In the genomic region with DNA sequence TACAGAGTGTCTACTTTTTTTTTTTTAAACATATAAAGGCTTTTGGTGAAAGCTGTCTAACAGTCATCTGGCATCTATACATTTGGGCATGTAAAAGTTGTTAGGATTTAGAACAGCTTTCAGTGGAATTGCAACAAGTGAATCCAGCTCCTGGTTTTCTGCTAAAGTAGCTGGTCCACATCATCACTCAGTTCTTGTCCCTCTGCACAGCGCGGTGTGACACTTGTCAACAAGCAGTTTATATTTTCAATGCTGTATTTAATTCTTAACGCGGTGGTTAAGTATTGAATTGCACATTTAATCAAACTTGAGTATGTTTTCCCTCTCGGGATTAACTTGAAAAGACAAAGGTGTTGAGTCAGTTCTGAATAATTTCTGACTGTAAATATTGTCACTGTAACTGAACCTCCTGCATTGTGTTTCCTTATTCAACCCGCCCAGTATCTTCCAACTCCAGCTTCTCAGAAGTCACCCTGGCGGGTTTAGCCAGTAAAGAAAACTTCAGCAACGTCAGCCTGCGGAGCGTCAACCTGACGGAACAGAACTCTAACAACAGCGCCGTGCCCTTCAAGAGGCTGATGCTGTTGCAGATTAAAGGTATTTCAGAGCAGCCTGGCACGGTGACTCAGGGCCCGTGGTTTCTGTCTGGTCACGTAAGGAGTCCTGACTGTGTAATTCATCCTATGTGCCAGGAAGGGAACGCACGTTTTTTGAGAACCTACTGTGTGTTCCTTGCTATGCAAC, we compare ENCODE assay signal across 7 cellular contexts.
DNase-seq lines count a peak whose midpoint lies in the region; TF ChIP-seq lines count a peak whose summit lies in the region.
"Not testable (repeated sequence)": the region's sequence is repeated elsewhere in the genome, so short reads cannot be mapped to it uniquely, and the experiment has no call there.

No MANE protein-coding gene starts in this region.

- POLR2A ChIA-PET in SK-N-SH (lab: Yijun Ruan, JAX), result interaction anchor here (0.6 kb wide), 1 partner anchor 780 kb away, joined by 3 read pairs; no protein-coding TSS in a partner anchor

- 27% methylated on average over 15 of the region's 18 CpGs for WGBS in SK-N-SH (ENCODE audit: low lambda C conversion rate)

- H3F3A ChIP-seq in SK-N-SH (replicated peaks; ENCODE audit: insufficient read depth), result not testable (repeated sequence)

- CTCF ChIA-PET in SK-N-SH (lab: Yijun Ruan, JAX), result interaction anchor here (0.6 to 3.0 kb wide), 3 partner anchors 7 to 1112 kb away, joined by 3 to 16 read pairs (median 3); no protein-coding TSS in a partner anchor

- H3K9me3 ChIP-seq in SK-N-SH; effector memory CD4-positive, alpha-beta T cell (ENCODE audit: control insufficient read depth, low read length); muscle layer of colon (ENCODE audit: low read length): not testable (repeated sequence)

- not testable (repeated sequence) for H3K9ac ChIP-seq in SK-N-SH; muscle layer of colon (ENCODE audit: low read length)

- H3K36me3 ChIP-seq in SK-N-SH (replicated peaks in 1 of 2; ENCODE audit: control insufficient read depth in 1 of 2, insufficient read depth in 2 of 2, low read length in 1 of 2); effector memory CD4-positive, alpha-beta T cell (ENCODE audit: control insufficient read depth, insufficient read depth, low read length); muscle layer of colon (ENCODE audit: insufficient read depth, low read length): not testable (repeated sequence)

- H3K79me2 ChIP-seq in SK-N-SH (ENCODE audit: insufficient read depth), result not testable (repeated sequence)

- peak overlapping the region; percentile 20; the same call in 1 of the 2 replicates for H3K4me2 ChIP-seq in SK-N-SH

- DNase-seq in HK-2 (ENCODE audit: unreplicated experiment), result peak; percentile 53
- not testable (repeated sequence) for DNase-seq in SK-N-SH
- DNase-seq in activated CD4-positive, alpha-beta T cell treated with anti-CD3 and anti-CD28 coated beads, Interleukin-2, amount 50 U/mL, for 48 hours, result peak; percentile 77 to 84
- DNase-seq in activated effector memory CD4-positive, alpha-beta T cell treated with anti-CD3 and anti-CD28 coated beads, Interleukin-2, amount 50 U/mL, for 16 hours, result peak; percentile 91
- peak; percentile 30 to 64 (median 41) for DNase-seq in effector memory CD4-positive, alpha-beta T cell
- DNase-seq in stimulated activated CD4-positive, alpha-beta T cell treated with anti-CD3 and anti-CD28 coated beads, Interleukin-4, amount 100 ng/mL, for 48 hours (ENCODE audit: low read depth in 2 of 2), result peak; percentile 62 to 72

- not testable (repeated sequence) for H3K27me3 ChIP-seq in SK-N-SH (ENCODE audit: insufficient read depth); effector memory CD4-positive, alpha-beta T cell (replicated peaks; ENCODE audit: control insufficient read depth, insufficient read depth, low read length, poor library complexity, severe bottlenecking); muscle layer of colon (ENCODE audit: control insufficient read depth in 1 of 2, insufficient read depth in 2 of 2, low read length in 2 of 2)

- H3K4me1 ChIP-seq in SK-N-SH (ENCODE audit: control insufficient read depth in 1 of 2, insufficient read depth in 2 of 2, low read depth in 1 of 2, low read length in 1 of 2), result not testable (repeated sequence)
- peaks cover 29% of the 10 kb centered on the region for H3K4me1 ChIP-seq in effector memory CD4-positive, alpha-beta T cell (ENCODE audit: control insufficient read depth, insufficient read depth, low read length, poor library complexity, severe bottlenecking)
- H3K4me1 ChIP-seq in muscle layer of colon (ENCODE audit: insufficient read depth, low read length), result peaks cover 11% of the 10 kb centered on the region

- H3K4me3 ChIP-seq in SK-N-SH (ENCODE audit: low read depth in 2 of 2, low read length in 1 of 2); effector memory CD4-positive, alpha-beta T cell (ENCODE audit: insufficient read depth, low read depth, low read length, poor library complexity, severe bottlenecking); muscle layer of colon (ENCODE audit: low read depth in 1 of 2, low read length in 2 of 2): not testable (repeated sequence)

- not testable (repeated sequence) for TF ChIP-seq RAD21 in SK-N-SH (IDR thresholded peaks at IDR 0.05; ENCODE audit: low read length)

- TF ChIP-seq EP300 in SK-N-SH (IDR thresholded peaks at IDR 0.05; ENCODE audit: borderline replicate concordance in 1 of 2, low read depth in 1 of 2, low read length in 1 of 2), result not testable (repeated sequence)

- not testable (repeated sequence) for TF ChIP-seq CTCF in SK-N-SH (IDR thresholded peaks at IDR 0.05)

- H3K9me2 ChIP-seq in SK-N-SH, result not testable (repeated sequence)

- not testable (repeated sequence) for H2AFZ ChIP-seq in SK-N-SH (ENCODE audit: low read depth)

- not testable (repeated sequence) for H4K20me1 ChIP-seq in SK-N-SH (ENCODE audit: insufficient read depth)

- not testable (repeated sequence) for H3K27ac ChIP-seq in SK-N-SH (ENCODE audit: low read depth in 2 of 2, low read length in 1 of 2); effector memory CD4-positive, alpha-beta T cell (ENCODE audit: insufficient read depth, low read length, poor library complexity, severe bottlenecking)
- H3K27ac ChIP-seq in muscle layer of colon (ENCODE audit: low read depth, low read length), result peak overlapping the region; percentile 32

TF ChIP-seq in SK-N-SH, 30 proteins besides CTCF, POLR2A, EP300 and RAD21:
- peak; percentile 64 for TF ChIP-seq TCF12 (IDR thresholded peaks at IDR 0.05)
- TF ChIP-seq, protein P1, sequence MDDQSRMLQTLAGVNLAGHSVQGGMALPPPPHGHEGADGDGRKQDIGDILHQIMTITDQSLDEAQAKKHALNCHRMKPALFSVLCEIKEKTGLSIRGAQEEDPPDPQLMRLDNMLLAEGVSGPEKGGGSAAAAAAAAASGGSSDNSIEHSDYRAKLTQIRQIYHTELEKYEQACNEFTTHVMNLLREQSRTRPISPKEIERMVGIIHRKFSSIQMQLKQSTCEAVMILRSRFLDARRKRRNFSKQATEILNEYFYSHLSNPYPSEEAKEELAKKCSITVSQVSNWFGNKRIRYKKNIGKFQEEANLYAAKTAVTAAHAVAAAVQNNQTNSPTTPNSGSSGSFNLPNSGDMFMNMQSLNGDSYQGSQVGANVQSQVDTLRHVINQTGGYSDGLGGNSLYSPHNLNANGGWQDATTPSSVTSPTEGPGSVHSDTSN (IDR thresholded peaks at IDR 0.05), result peak; percentile 52; the same call in 1 of the 2 replicates
